26 cellular contexts compared by ENCODE assay signal in the genomic region with DNA sequence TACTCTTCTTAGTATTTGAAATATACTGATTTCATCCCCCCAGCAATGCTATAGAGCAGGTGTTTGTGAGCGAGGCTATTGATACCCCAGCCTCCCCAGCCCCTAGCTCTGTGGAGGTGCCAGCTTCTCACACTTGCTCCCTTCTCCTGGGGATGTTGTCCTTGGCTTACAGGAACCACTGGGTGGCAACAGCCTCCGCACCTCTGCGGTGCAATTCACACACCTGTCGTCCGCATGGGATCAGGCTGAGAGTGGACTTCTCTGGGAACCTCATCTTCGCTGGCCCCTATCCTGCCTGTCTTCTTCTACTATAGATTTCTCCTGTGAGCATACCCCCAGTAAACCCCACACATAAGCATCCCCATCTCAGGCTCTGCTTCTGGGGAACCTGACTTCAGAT.
"Had no signal": no experiment of that assay in that cellular context is flagged by ENCODE, and none has a peak within 500 bp of the region (broad histone marks: within the 10 kb centered on the region; RNA-seq: fewer than 3 reads in every experiment).

No MANE protein-coding gene starts in this region.

- H3K27me3 ChIP-seq: uterus had no signal

- H3K36me3 ChIP-seq: left ventricle myocardium inferior, neural progenitor cell, neutrophil, right lobe of liver, tibial nerve, uterus had no signal

- H3K4me3 Mint-ChIP-seq: immature natural killer cell; mesothelial cell of epicardium; naive B cell; natural killer cell; nephron progenitor cell; neural progenitor cell; stimulated activated memory B cell treated with anti-CD40 and anti-IgM and Interleukin-4, amounts not matched to agents 10 μg/mL and 1 μg/mL and 100 μg/mL, for 72 hours; stimulated activated naive CD8-positive, alpha-beta T cell treated with anti-CD3 and anti-CD28 coated beads, Interleukin-15, amount 100 ng/mL, for 72 hours; type B pancreatic cell had no signal

- H3K4me3 ChIP-seq: left ventricle myocardium inferior, lung, neural progenitor cell, psoas muscle, right lobe of liver, smooth muscle cell, tibial nerve, uterus had no signal

- H3K9me3 Mint-ChIP-seq: mesothelial cell of epicardium; natural killer cell; neural progenitor cell; stimulated activated naive CD8-positive, alpha-beta T cell treated with anti-CD3 and anti-CD28 coated beads, Interleukin-15, amount 100 ng/mL, for 72 hours; type B pancreatic cell had no signal

- H3K4me1 Mint-ChIP-seq: immature natural killer cell, natural killer cell had no signal

- H3K27ac Mint-ChIP-seq: immature natural killer cell; mesothelial cell of epicardium; natural killer cell; nephron progenitor cell; neural progenitor cell; stimulated activated memory B cell treated with anti-CD40 and anti-IgM and Interleukin-4, amounts not matched to agents 10 μg/mL and 1 μg/mL and 100 μg/mL, for 72 hours; stimulated activated naive CD8-positive, alpha-beta T cell treated with anti-CD3 and anti-CD28 coated beads, Interleukin-15, amount 100 ng/mL, for 72 hours; type B pancreatic cell had no signal

- ATAC-seq: natural killer cell; psoas muscle; right lobe of liver; stimulated activated memory B cell treated with anti-CD40 and anti-IgM and Interleukin-4, amounts not matched to agents 10 μg/mL and 1 μg/mL and 100 μg/mL, for 72 hours; stimulated activated naive CD8-positive, alpha-beta T cell treated with anti-CD3 and anti-CD28 coated beads, Interleukin-15, amount 100 ng/mL, for 72 hours had no signal

- DNase-seq: hypothalamus; immature natural killer cell; left ventricle myocardium inferior; mesendoderm; naive B cell; natural killer cell; nephron progenitor cell; occipital lobe; psoas muscle; right lobe of liver; stimulated activated CD4-positive, alpha-beta T cell treated with anti-CD3 and anti-CD28 coated beads, Interleukin-1b, Interleukin-23, amount 100 ng/mL, for 48 hours; stimulated activated CD4-positive, alpha-beta T cell treated with anti-CD3 and anti-CD28 coated beads, Interleukin-2, amount 100 ng/mL, for 48 hours; stimulated activated CD4-positive, alpha-beta T cell treated with anti-CD3 and anti-CD28 coated beads, Interleukin-4, amount 100 ng/mL, for 4 hours; stimulated activated CD8-positive, alpha-beta memory T cell treated with anti-CD3 and anti-CD28 coated beads, Interleukin-4, amount 100 ng/mL, for 48 hours; stimulated activated naive CD4-positive, alpha-beta T cell treated with Interleukin-2 at 50 U/mL for 16 hours; stimulated activated naive CD8-positive, alpha-beta T cell treated with anti-CD3 and anti-CD28 coated beads, Interleukin-15, amount 100 ng/mL, for 72 hours; substantia nigra; uterus had no signal

- H3K36me3 Mint-ChIP-seq: immature natural killer cell; mesothelial cell of epicardium; natural killer cell; neural progenitor cell; stimulated activated memory B cell treated with anti-CD40 and anti-IgM and Interleukin-4, amounts not matched to agents 10 μg/mL and 1 μg/mL and 100 μg/mL, for 72 hours; type B pancreatic cell had no signal
